26 cellular contexts compared by ENCODE assay signal in the genomic region with DNA sequence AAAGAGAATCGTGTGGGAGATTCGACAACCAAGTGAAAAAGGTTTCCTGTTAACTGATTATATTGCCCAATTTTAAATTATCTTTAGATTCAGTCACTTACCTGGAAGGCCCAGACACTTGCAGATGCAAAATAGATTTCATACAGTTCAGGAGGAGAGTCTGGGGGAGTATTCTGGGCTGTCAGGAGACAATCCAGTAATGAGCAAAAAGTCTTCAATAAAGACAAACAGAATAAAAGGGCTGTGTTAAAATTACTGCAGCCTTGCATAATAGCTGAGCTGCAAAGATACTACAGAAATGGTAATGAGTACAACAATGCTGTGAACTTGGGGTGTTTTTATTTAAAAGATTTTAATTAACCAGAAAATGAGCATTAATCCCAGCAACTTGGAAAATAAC.
"Had no signal": no experiment of that assay in that cellular context is flagged by ENCODE, and none has a peak within 500 bp of the region (broad histone marks: within the 10 kb centered on the region; RNA-seq: fewer than 3 reads in every experiment).

No MANE protein-coding gene starts in this region.

- H3K4me3 ChIP-seq: colonic mucosa, coronary artery, dorsolateral prefrontal cortex, esophagus muscularis mucosa, esophagus squamous epithelium, gastrocnemius medialis, gastroesophageal sphincter, heart left ventricle had no signal

- H3K9me3 ChIP-seq: colonic mucosa, esophagus muscularis mucosa, esophagus squamous epithelium, gastrocnemius medialis, gastroesophageal sphincter, heart left ventricle had no signal

- DNase-seq: colonic mucosa; cortex of kidney; dermis blood vessel endothelial cell; dorsolateral prefrontal cortex; effector CD4-positive, alpha-beta T cell; effector CD8-positive, alpha-beta T cell; effector memory CD4-positive, alpha-beta T cell; effector memory CD8-positive, alpha-beta T cell; endodermal cell; erythroblast; esophagus squamous epithelium; foreskin fibroblast; foreskin keratinocyte; foreskin melanocyte; gastrocnemius medialis; glutamatergic neuron; heart left ventricle had no signal

- H3K27me3 ChIP-seq: colonic mucosa, esophagus squamous epithelium, foreskin keratinocyte, gastrocnemius medialis, gastroesophageal sphincter had no signal

- H3K4me1 ChIP-seq: colonic mucosa, gastrocnemius medialis, gastroesophageal sphincter, heart left ventricle had no signal

- ATAC-seq: effector memory CD8-positive, alpha-beta T cell; esophagus mucosa; foreskin keratinocyte; gastrocnemius medialis; gastroesophageal sphincter; heart left ventricle had no signal

- H3K27ac ChIP-seq: colonic mucosa, coronary artery, dorsolateral prefrontal cortex, epithelial cell of prostate, esophagus muscularis mucosa, esophagus squamous epithelium, foreskin keratinocyte, gastrocnemius medialis, gastroesophageal sphincter, heart left ventricle had no signal

- H3K36me3 ChIP-seq: colonic mucosa, esophagus muscularis mucosa, esophagus squamous epithelium, gastrocnemius medialis, gastroesophageal sphincter, heart left ventricle had no signal

- FAIRE-seq: colon, endometrium, endothelial cell of umbilical vein, frontal cortex had no signal
